ENCODE assay signal across 27 cellular contexts in the genomic region with DNA sequence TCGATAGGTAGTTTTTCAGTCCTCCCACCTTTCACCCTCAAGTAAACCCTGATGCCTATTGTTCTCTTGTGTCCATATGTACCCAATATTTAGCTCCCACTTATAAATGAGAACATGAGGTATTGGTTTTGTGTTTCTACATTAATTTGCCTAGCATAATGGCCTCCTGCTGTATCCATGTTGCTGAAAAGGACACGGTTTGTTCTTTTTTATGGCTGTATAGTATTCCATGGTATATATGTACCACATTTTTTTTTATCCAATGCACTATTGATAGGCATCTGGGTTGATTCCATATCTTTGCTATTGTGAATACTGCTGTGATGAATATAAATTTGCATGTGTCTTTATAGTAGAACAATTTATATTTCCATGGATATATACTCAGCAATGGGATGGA.
"Had no signal": no experiment of that assay in that cellular context is flagged by ENCODE, and none has a peak within 500 bp of the region (broad histone marks: within the 10 kb centered on the region; RNA-seq: fewer than 3 reads in every experiment).

No MANE protein-coding gene starts in this region.

- H3K27me3 ChIP-seq: stomach, suprapubic skin, testis, thyroid gland, tibial artery, tibial nerve, transverse colon, upper lobe of left lung, upper lobe of right lung, uterus, vagina had no signal

- ATAC-seq: stimulated activated effector memory CD8-positive, alpha-beta T cell treated with anti-CD3 and anti-CD28 coated beads, Interleukin-12 subunit alpha, Interleukin-12 subunit beta, amount 100 ng/mL, for 72 hours; stimulated activated memory B cell treated with anti-CD40 and anti-IgM and Interleukin-4, amounts not matched to agents 10 μg/mL and 1 μg/mL and 100 μg/mL, for 72 hours; stimulated activated naive B cell treated with anti-CD40 and anti-IgM and Interleukin-4, amounts not matched to agents 10 μg/mL and 1 μg/mL and 100 μg/mL, for 72 hours; stimulated activated naive CD8-positive, alpha-beta T cell treated with anti-CD3 and anti-CD28 coated beads, Interleukin-15, amount 100 ng/mL, for 72 hours; stimulated activated naive CD8-positive, alpha-beta T cell treated with anti-CD3 and anti-CD28 coated beads, Interleukin-15, Interleukin-2, amounts not matched to agents 100 U/mL and 50 U/mL, for 24 hours; upper lobe of right lung had no signal

- FAIRE-seq: urothelium cell line had no signal

- H3K36me3 ChIP-seq: stomach, suprapubic skin, thoracic aorta, thyroid gland, tibial artery, transverse colon, upper lobe of left lung, upper lobe of right lung, uterus, vagina had no signal

- DNase-seq: stimulated activated CD4-positive, alpha-beta T cell treated with anti-CD3 and anti-CD28 coated beads, Interleukin-2, amount 100 ng/mL, for 48 hours; stimulated activated CD4-positive, alpha-beta T cell treated with anti-CD3 and anti-CD28 coated beads, Interleukin-4, amount 100 ng/mL, for 1 hour; stimulated activated CD4-positive, alpha-beta T cell treated with anti-CD3 and anti-CD28 coated beads, Interleukin-4, amount 100 ng/mL, for 24 hours; stimulated activated CD4-positive, alpha-beta T cell treated with anti-CD3 and anti-CD28 coated beads, Interleukin-4, amount 100 ng/mL, for 4 hours; stimulated activated CD8-positive, alpha-beta memory T cell treated with anti-CD3 and anti-CD28 coated beads, Interleukin-4, amount 100 ng/mL, for 48 hours; stimulated activated naive B cell treated with anti-CD40 and anti-IgM and Interleukin-4, amounts not matched to agents 10 μg/mL and 1 μg/mL and 100 μg/mL, for 72 hours; stimulated activated naive CD4-positive, alpha-beta T cell; stimulated activated naive CD4-positive, alpha-beta T cell treated with Interleukin-2 at 50 U/mL for 16 hours; stimulated activated naive CD8-positive, alpha-beta T cell treated with anti-CD3 and anti-CD28 coated beads, Interleukin-15, amount 100 ng/mL, for 72 hours; stimulated activated naive CD8-positive, alpha-beta T cell treated with anti-CD3 and anti-CD28 coated beads, Interleukin-15, Interleukin-2, amounts not matched to agents 100 U/mL and 50 U/mL, for 24 hours; stomach; substantia nigra; testis; thyroid gland; tibial artery; transverse colon; trophoblast cell; upper lobe of left lung; upper lobe of right lung; uterus had no signal

- H3K9me3 ChIP-seq: testis, thoracic aorta, thyroid gland, tibial artery, upper lobe of right lung, uterus, vagina had no signal

- H3K4me1 ChIP-seq: stomach, suprapubic skin, testis, tibial artery, tibial nerve, transverse colon, upper lobe of left lung, upper lobe of right lung, uterus, vagina had no signal

- H3K27ac ChIP-seq: stomach, suprapubic skin, testis, thoracic aorta, thyroid gland, tibial artery, tibial nerve, transverse colon, upper lobe of left lung, upper lobe of right lung, uterus, vagina had no signal

- H3K4me3 ChIP-seq: stomach, suprapubic skin, testis, thoracic aorta, thyroid gland, tibial artery, tibial nerve, transverse colon, upper lobe of left lung, upper lobe of right lung, uterus, vagina had no signal
